In the genomic region with DNA sequence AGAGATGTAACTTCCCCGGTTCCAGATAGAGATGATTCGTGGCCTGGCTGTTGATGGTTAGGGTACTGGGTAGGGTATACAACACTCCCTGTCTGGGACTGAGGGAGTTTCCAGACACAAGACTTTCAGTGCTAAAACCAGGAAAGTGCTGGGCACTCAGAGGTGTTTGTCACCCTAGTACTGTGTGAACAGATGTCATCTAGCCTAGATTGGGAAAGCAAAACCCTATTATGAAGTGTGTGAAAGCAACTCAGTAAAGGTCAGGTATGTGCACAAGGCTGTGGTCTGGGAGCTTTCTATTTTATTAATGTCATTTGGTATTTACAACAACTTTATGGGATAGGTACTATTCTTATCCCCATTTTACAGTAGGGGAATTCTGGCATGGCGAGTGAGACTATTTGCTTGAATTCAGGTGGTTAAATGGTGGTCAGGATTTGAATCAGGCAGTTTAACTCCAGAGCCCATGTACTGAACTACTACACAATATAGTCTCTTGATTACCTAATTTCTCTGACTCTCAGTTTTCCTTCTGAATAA, we compare ENCODE assay signal across 8 cellular contexts. TPM values are rescaled to one million over a fixed set of nuclear protein-coding genes. Genes with fewer than 3 reads are reported as not detected.
DNase-seq lines count a peak whose midpoint lies in the region; FAIRE-seq and TF ChIP-seq lines count a peak whose summit lies in the region.

No MANE protein-coding gene starts in this region.

- peaks cover 59% of the 10 kb centered on the region for H3K36me3 Mint-ChIP-seq in activated CD4-positive, alpha-beta T cell treated with anti-CD3 and anti-CD28 coated beads, Interleukin-2, amount 10 ng/mL, durations not matched to agents 7 days and 5 days (ENCODE audit: low read depth)
- peaks cover 62% of the 10 kb centered on the region for H3K36me3 Mint-ChIP-seq in endothelial cell (ENCODE audit: low read depth, unreplicated experiment)

- no TSS peak for BruUV-seq in PC-9 (replicated peaks; lab: Mats Ljungman, UMichigan)

- H3K27me3 Mint-ChIP-seq in activated CD4-positive, alpha-beta T cell treated with anti-CD3 and anti-CD28 coated beads, Interleukin-2, amount 10 ng/mL, durations not matched to agents 7 days and 5 days: no peaks in the 10 kb centered on the region
- H3K27me3 Mint-ChIP-seq in endothelial cell (ENCODE audit: unreplicated experiment): peaks cover 23% of the 10 kb centered on the region

- CTCF ChIA-PET in activated CD4-positive, alpha-beta T cell treated with anti-CD3 and anti-CD28 coated beads, Interleukin-2, amount 10 ng/mL, durations not matched to agents 7 days and 5 days (lab: Charles Lee): interaction anchor here (0.9 to 1.5 kb wide), 6 partner anchors 13 to 101 kb away, joined by 3 to 8 read pairs (median 4); a partner anchor contains a TSS
- CTCF ChIA-PET in PC-9 (lab: Charles Lee): no interaction called here

- FAIRE-seq in D721Med (lab: Jason Lieb, UNC): no peak

- H3K9me3 ChIP-seq in PC-9 (ENCODE audit: insufficient read depth, low read depth): no peaks in the 10 kb centered on the region

- H3K27ac ChIP-seq in PC-9: no peak overlapping the region

- H3K9me2 ChIP-seq in PC-9 (ENCODE audit: insufficient read depth): no peaks in the 10 kb centered on the region

- peaks cover 32% of the 10 kb centered on the region for H3K4me1 ChIP-seq in PC-9 (replicated peaks; ENCODE audit: insufficient read depth)

- no peaks in the 10 kb centered on the region for H3K9me3 Mint-ChIP-seq in activated CD4-positive, alpha-beta T cell treated with anti-CD3 and anti-CD28 coated beads, Interleukin-2, amount 10 ng/mL, durations not matched to agents 7 days and 5 days
- no peaks in the 10 kb centered on the region for H3K9me3 Mint-ChIP-seq in endothelial cell (ENCODE audit: unreplicated experiment)

- peak overlapping the region; percentile 49 for H3K4me3 Mint-ChIP-seq in activated CD4-positive, alpha-beta T cell treated with anti-CD3 and anti-CD28 coated beads, Interleukin-2, amount 10 ng/mL, durations not matched to agents 7 days and 5 days
- H3K4me3 Mint-ChIP-seq in endothelial cell (ENCODE audit: unreplicated experiment): peak overlapping the region; percentile 73

- intact Hi-C loops in PC-9 (cut with micrococcal nuclease; ENCODE audit: unreplicated experiment): loop anchor here (5.0 kb wide), 1 partner anchor 237 kb away; no protein-coding TSS in a partner anchor

- H3K27me3 ChIP-seq in PC-9 (ENCODE audit: insufficient read depth, low read depth): no peaks in the 10 kb centered on the region

- H4K20me1 ChIP-seq in PC-9 (ENCODE audit: insufficient read depth): peaks cover 46% of the 10 kb centered on the region

- peaks cover 67% of the 10 kb centered on the region for H3K36me3 ChIP-seq in PC-9 (ENCODE audit: low read depth)

- peak overlapping the region; percentile 100; the same call in 1 of the 2 replicates for H3K4me3 ChIP-seq in PC-9
- H3K4me3 ChIP-seq in foreskin fibroblast (ENCODE audit: low read depth in 1 of 2, low read length in 2 of 2): no peak overlapping the region

- peak; percentile 15 for DNase-seq in activated CD4-positive, alpha-beta T cell treated with anti-CD3 and anti-CD28 coated beads, Interleukin-2, amount 10 ng/mL, durations not matched to agents 7 days and 5 days
- DNase-seq in activated CD4-positive, alpha-beta T cell treated with anti-CD3 and anti-CD28 coated beads for 1 hour: no peak
- no peak for DNase-seq in PC-9
- DNase-seq in endothelial cell (ENCODE audit: low spot score): no peak
- peak in 2 of 3 donors; percentile 6 for DNase-seq in stimulated activated CD4-positive, alpha-beta T cell treated with anti-CD3 and anti-CD28 coated beads, TNF-alpha, amount 100 ng/mL, for 48 hours (ENCODE audit: low read depth in 3 of 3)
- DNase-seq in D721Med (ENCODE audit: insufficient read length, low spot score): no peak
- DNase-seq in foreskin fibroblast: no peak
- DNase-seq in NOMO-1 treated with dmso at 0.1 percent for 144 hours (lab: John Stamatoyannopoulos, UW; ENCODE audit: unreplicated experiment): no peak

- H2AFZ ChIP-seq in PC-9: no peak overlapping the region

- H3K27ac Mint-ChIP-seq in activated CD4-positive, alpha-beta T cell treated with anti-CD3 and anti-CD28 coated beads, Interleukin-2, amount 10 ng/mL, durations not matched to agents 7 days and 5 days: peak overlapping the region; percentile 63
- H3K27ac Mint-ChIP-seq in endothelial cell (ENCODE audit: unreplicated experiment): peak overlapping the region; percentile 27

- peak overlapping the region; percentile 90 for H3K4me2 ChIP-seq in PC-9

- TF ChIP-seq CTCF in PC-9 (conservative IDR thresholded peaks at IDR 0.05) (no peak), endothelial cell (IDR thresholded peaks at IDR 0.05; ENCODE audit: unreplicated experiment) (no peak), D721Med (IDR thresholded peaks at IDR 0.05; ENCODE audit: insufficient read depth, missing control alignments) (no peak), foreskin fibroblast (IDR thresholded peaks at IDR 0.05; ENCODE audit: low read depth, low read length) (no peak)

- H3K4me1 Mint-ChIP-seq in activated CD4-positive, alpha-beta T cell treated with anti-CD3 and anti-CD28 coated beads, Interleukin-2, amount 10 ng/mL, durations not matched to agents 7 days and 5 days: peaks cover 50% of the 10 kb centered on the region
- peaks cover 37% of the 10 kb centered on the region for H3K4me1 Mint-ChIP-seq in endothelial cell (ENCODE audit: unreplicated experiment)

- POLR2A ChIA-PET in activated CD4-positive, alpha-beta T cell treated with anti-CD3 and anti-CD28 coated beads, Interleukin-2, amount 10 ng/mL, durations not matched to agents 7 days and 5 days (lab: Charles Lee): interaction anchor here (0.6 kb wide), 1 partner anchor 102 kb away, joined by 5 read pairs; no protein-coding TSS in a partner anchor
- POLR2A ChIA-PET in PC-9 (lab: Charles Lee; ENCODE audit: unreplicated experiment): interaction anchor here (0.6 kb wide), 1 partner anchor 101 kb away, joined by 14 read pairs; no protein-coding TSS in a partner anchor

- H3K79me2 ChIP-seq in PC-9 (ENCODE audit: low read depth): peaks cover 65% of the 10 kb centered on the region

- H3F3A ChIP-seq in PC-9 (ENCODE audit: insufficient read depth, low read depth): peaks cover 67% of the 10 kb centered on the region

RNA-seq across cellular contexts. Expression of a gene that starts 2.6 kb away (rescaled TPM):
- total RNA-seq in activated CD4-positive, alpha-beta T cell treated with anti-CD3 and anti-CD28 coated beads, Interleukin-2, amount 10 ng/mL, durations not matched to agents 7 days and 5 days: 100 to 1,000 TPM; 201 to 214 TPM
- total RNA-seq in PC-9 (2021) (274 and 300 TPM in 2 replicates), endothelial cell (ENCODE audit: unreplicated experiment) (302 TPM)

RNA-seq across cellular contexts. Expression of a gene that starts 50.1 kb away (rescaled TPM):
- 100 to 1,000 TPM; 120 to 142 TPM for total RNA-seq in activated CD4-positive, alpha-beta T cell treated with anti-CD3 and anti-CD28 coated beads, Interleukin-2, amount 10 ng/mL, durations not matched to agents 7 days and 5 days
- total RNA-seq in PC-9 (2021) (38.5 and 57.0 TPM in 2 replicates), endothelial cell (ENCODE audit: unreplicated experiment) (92.6 TPM)

Comparison
In these comparisons a context has a peak if more than half of its experiments do, and no peak if none do; other contexts are left out.
1. DNase-seq: peak in activated CD4-positive, alpha-beta T cell treated with anti-CD3 and anti-CD28 coated beads, Interleukin-2, amount 10 ng/mL, durations not matched to agents 7 days and 5 days (single experiment) and stimulated activated CD4-positive, alpha-beta T cell treated with anti-CD3 and anti-CD28 coated beads, TNF-alpha, amount 100 ng/mL, for 48 hours (2 of 3); none in activated CD4-positive, alpha-beta T cell treated with anti-CD3 and anti-CD28 coated beads for 1 hour (single experiment), PC-9 (0 of 2), endothelial cell (single experiment), D721Med (single experiment), foreskin fibroblast (0 of 2) and NOMO-1 treated with dmso at 0.1 percent for 144 hours (single experiment).